Comparison of ENCODE assay signal across 1 cellular context in the genomic region with DNA sequence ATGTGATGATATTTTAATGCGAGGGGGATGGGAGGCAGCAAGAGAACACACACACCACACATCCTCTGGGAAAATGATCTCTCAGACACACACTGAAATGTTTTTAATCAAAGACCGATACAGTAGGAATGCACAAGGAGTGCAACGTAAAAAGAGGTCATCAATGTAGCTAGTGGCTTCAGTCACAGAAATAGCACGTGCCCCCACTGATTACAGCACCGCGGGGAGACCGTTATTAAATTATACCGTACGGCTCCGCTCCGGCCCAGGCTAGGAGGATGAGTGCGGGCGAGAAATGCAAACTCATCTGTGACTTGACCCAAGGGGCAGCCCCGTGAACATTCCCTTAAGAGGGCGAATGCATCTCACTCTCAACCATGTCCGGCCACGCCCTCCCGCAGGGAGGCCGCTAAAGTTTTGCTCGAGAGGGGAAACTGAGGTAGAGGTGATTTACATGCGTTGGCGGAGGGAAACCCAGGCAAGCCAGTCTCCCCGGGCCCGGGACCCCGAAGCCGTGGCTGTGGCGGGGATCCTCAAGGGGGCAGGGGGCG.
TF ChIP-seq lines count a peak whose summit lies in the region.

No MANE protein-coding gene starts in this region.

TF ChIP-seq in SK-N-SH treated with all-trans-retinoic acid at 6 μM for 48 hours, 23 proteins besides CTCF, POLR2A, EP300 and RAD21 (continued from another document):
- TF ChIP-seq, protein P1, sequence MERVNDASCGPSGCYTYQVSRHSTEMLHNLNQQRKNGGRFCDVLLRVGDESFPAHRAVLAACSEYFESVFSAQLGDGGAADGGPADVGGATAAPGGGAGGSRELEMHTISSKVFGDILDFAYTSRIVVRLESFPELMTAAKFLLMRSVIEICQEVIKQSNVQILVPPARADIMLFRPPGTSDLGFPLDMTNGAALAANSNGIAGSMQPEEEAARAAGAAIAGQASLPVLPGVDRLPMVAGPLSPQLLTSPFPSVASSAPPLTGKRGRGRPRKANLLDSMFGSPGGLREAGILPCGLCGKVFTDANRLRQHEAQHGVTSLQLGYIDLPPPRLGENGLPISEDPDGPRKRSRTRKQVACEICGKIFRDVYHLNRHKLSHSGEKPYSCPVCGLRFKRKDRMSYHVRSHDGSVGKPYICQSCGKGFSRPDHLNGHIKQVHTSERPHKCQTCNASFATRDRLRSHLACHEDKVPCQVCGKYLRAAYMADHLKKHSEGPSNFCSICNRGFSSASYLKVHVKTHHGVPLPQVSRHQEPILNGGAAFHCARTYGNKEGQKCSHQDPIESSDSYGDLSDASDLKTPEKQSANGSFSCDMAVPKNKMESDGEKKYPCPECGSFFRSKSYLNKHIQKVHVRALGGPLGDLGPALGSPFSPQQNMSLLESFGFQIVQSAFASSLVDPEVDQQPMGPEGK (CRISPR knock-in tag; IDR thresholded peaks at IDR 0.05; ENCODE audit: borderline replicate concordance): no peak
- TF ChIP-seq, protein P2, sequence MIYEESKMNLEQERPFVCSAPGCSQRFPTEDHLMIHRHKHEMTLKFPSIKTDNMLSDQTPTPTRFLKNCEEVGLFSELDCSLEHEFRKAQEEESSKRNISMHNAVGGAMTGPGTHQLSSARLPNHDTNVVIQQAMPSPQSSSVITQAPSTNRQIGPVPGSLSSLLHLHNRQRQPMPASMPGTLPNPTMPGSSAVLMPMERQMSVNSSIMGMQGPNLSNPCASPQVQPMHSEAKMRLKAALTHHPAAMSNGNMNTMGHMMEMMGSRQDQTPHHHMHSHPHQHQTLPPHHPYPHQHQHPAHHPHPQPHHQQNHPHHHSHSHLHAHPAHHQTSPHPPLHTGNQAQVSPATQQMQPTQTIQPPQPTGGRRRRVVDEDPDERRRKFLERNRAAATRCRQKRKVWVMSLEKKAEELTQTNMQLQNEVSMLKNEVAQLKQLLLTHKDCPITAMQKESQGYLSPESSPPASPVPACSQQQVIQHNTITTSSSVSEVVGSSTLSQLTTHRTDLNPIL (CRISPR knock-in tag; IDR thresholded peaks at IDR 0.05; ENCODE audit: low read depth): no peak
